Comparison of ENCODE assay signal across 1 cellular context in the genomic region with DNA sequence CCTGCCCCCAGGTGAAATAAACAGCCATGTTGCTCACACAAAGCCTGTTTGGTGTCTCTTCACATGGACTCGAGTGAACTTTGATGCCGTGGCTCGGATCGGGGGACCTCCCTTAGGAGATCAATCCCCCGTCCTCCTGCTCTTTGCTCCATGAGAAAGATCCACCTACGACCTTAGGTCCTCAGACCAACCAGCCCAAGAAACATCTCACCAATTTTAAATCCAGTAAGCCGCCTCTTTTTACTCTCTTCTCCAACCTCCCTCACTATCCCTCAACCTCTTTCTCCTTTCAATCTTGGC.
TF ChIP-seq lines count a peak whose summit lies in the region.

No MANE protein-coding gene starts in this region.

TF ChIP-seq in A549, 52 proteins besides CTCF, POLR2A, EP300 and RAD21:
- TF ChIP-seq GATA3 (IDR thresholded peaks at IDR 0.05; ENCODE audit: borderline replicate concordance) (peak; percentile 7; the same call in 1 of the 2 replicates), FOSB (CRISPR knock-in tag; IDR thresholded peaks at IDR 0.05) (peak; percentile 20; the same call in 1 of the 2 replicates), JUN (IDR thresholded peaks at IDR 0.05) (peak in 1 of 2 experiments; percentile 72; a peak in 3 of 5 replicates)
- TF ChIP-seq, protein P1, sequence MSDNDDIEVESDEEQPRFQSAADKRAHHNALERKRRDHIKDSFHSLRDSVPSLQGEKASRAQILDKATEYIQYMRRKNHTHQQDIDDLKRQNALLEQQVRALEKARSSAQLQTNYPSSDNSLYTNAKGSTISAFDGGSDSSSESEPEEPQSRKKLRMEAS (IDR thresholded peaks at IDR 0.05): 0 out of 2 replicates have a peak, but pooled peaks have one; percentile 12
